1 cellular context compared by ENCODE assay signal in genomic region chr11:121338536-121338935, GRCh38.
TF ChIP-seq lines count a peak whose summit lies in the region.

No MANE protein-coding gene starts in this region.

TF ChIP-seq in GM12878, 131 proteins besides CTCF, POLR2A, EP300 and RAD21 (continued from another document):
- TF ChIP-seq MLLT1 (IDR thresholded peaks at IDR 0.05), result peak; percentile 92
- TF ChIP-seq ZNF384 (IDR thresholded peaks at IDR 0.05; ENCODE audit: borderline replicate concordance, low read depth, low read length), result no peak
